Comparison of ENCODE assay signal across 8 cellular contexts in genomic region chr1:41622859-41623732, GRCh38.
A peak's percentile ranks its signal among the peaks of the same experiment; 100 is the strongest.
DNase-seq lines count a peak whose midpoint lies in the region; ATAC-seq lines count a peak whose summit lies in the region.
"Had no signal": no experiment of that assay in that cellular context is flagged by ENCODE, and none has a peak within 500 bp of the region (broad histone marks: within the 10 kb centered on the region; RNA-seq: fewer than 3 reads in every experiment).

No MANE protein-coding gene starts in this region.

- H3K27ac Mint-ChIP-seq in natural killer cell treated with Interleukin-12 subunit alpha and Interleukin-12 subunit beta and Interleukin-15 and Interleukin-18, amount 100 ng/mL, for 72 hours: peak overlapping the region in 1 of 2 donors; percentile 64

- DNase-seq in NCI-H2029 (lab: John Stamatoyannopoulos, UW) (peak; percentile 92), NCI-H146 treated with DMSO at 0.1 percent for 48 hours (lab: John Stamatoyannopoulos, UW; ENCODE audit: unreplicated experiment) (no peak), hippocampal formation (lab: John Stamatoyannopoulos, UW) (no peak)
- DNase-seq in natural killer cell treated with Interleukin-12 subunit alpha and Interleukin-12 subunit beta and Interleukin-15 and Interleukin-18, amount 100 ng/mL, for 72 hours (ENCODE audit: low spot score): peak; percentile 42

- no peaks in the 10 kb centered on the region for H3K36me3 Mint-ChIP-seq in natural killer cell treated with Interleukin-12 subunit alpha and Interleukin-12 subunit beta and Interleukin-15 and Interleukin-18, amount 100 ng/mL, for 72 hours

- no peak overlapping the region for H3K4me3 Mint-ChIP-seq in natural killer cell treated with Interleukin-12 subunit alpha and Interleukin-12 subunit beta and Interleukin-15 and Interleukin-18, amount 100 ng/mL, for 72 hours

- peaks cover 32 to 39% of the 10 kb centered on the region in 2 donors for H3K4me1 Mint-ChIP-seq in natural killer cell treated with Interleukin-12 subunit alpha and Interleukin-12 subunit beta and Interleukin-15 and Interleukin-18, amount 100 ng/mL, for 72 hours (ENCODE audit: low read depth in 2 of 2)

- ATAC-seq in GM18861 (IDR thresholded peaks at IDR 0.05; ENCODE audit: unreplicated experiment): peak; percentile 78
- peak; percentile 81 for ATAC-seq in HG02571 (IDR thresholded peaks at IDR 0.05; ENCODE audit: unreplicated experiment)
- ATAC-seq in natural killer cell treated with Interleukin-12 subunit alpha and Interleukin-12 subunit beta and Interleukin-15 and Interleukin-18, amount 100 ng/mL, for 72 hours: peak in 1 of 2 donors; percentile 39
- ATAC-seq in GM18867 (IDR thresholded peaks at IDR 0.05; ENCODE audit: unreplicated experiment): no peak
- ATAC-seq: Panc1 had no signal

- H3K9me3 Mint-ChIP-seq in natural killer cell treated with Interleukin-12 subunit alpha and Interleukin-12 subunit beta and Interleukin-15 and Interleukin-18, amount 100 ng/mL, for 72 hours: no peaks in the 10 kb centered on the region

- H3K27me3 Mint-ChIP-seq in natural killer cell treated with Interleukin-12 subunit alpha and Interleukin-12 subunit beta and Interleukin-15 and Interleukin-18, amount 100 ng/mL, for 72 hours: no peaks in the 10 kb centered on the region

Comparison
In these comparisons a context has a peak if more than half of its experiments do, and no peak if none do; other contexts are left out.
1. DNase-seq: peak in NCI-H2029 (single experiment) and natural killer cell treated with Interleukin-12 subunit alpha and Interleukin-12 subunit beta and Interleukin-15 and Interleukin-18, amount 100 ng/mL, for 72 hours (single experiment); none in NCI-H146 treated with DMSO at 0.1 percent for 48 hours (single experiment) and hippocampal formation (0 of 2).